22 cellular contexts compared by ENCODE assay signal in genomic region chr9:130319944-130320696, GRCh38. TPM values are rescaled to one million over a fixed set of nuclear protein-coding genes. Genes with fewer than 3 reads are reported as not detected.
DNase-seq lines count a peak whose midpoint lies in the region; ATAC-seq, FAIRE-seq and TF ChIP-seq lines count a peak whose summit lies in the region.
"Had no signal": no experiment of that assay in that cellular context is flagged by ENCODE, and none has a peak within 500 bp of the region (broad histone marks: within the 10 kb centered on the region; RNA-seq: fewer than 3 reads in every experiment).

No MANE protein-coding gene starts in this region.

- H3K36me3 ChIP-seq in K562 (ENCODE audit: control insufficient read depth, insufficient read depth, low read length) (no peaks in the 10 kb centered on the region), lower lobe of right lung (no peaks in the 10 kb centered on the region), vagina (no peaks in the 10 kb centered on the region)

- ATAC-seq in K562 (no peak), lower lobe of right lung (peak in 1 of 2 donors; percentile 4), HG03196 (IDR thresholded peaks at IDR 0.05; ENCODE audit: unreplicated experiment) (no peak)
- no peak for ATAC-seq in activated CD4-positive, CD25-positive, alpha-beta regulatory T cell treated with anti-CD3 and anti-CD28 coated beads, Interleukin-2, amount 50 U/mL, for 24 hours
- ATAC-seq: SK-N-SH treated with all-trans-retinoic acid at 6 μM for 48 hours had no signal

- no peak overlapping the region for H2AFZ ChIP-seq in K562 (ENCODE audit: low read depth, low read length)

- H3K79me2 ChIP-seq in K562 (ENCODE audit: control insufficient read depth, insufficient read depth, low read length), result no peaks in the 10 kb centered on the region

- 15% methylated on average over 16 of the region's 17 CpGs for WGBS in K562 (ENCODE audit: insufficient coverage, low coverage, missing lambda C conversion rate)

- no peak for TF ChIP-seq EP300 in K562 (IDR thresholded peaks at IDR 0.05; ENCODE audit: low read length)

- no peak overlapping the region for H3K27ac ChIP-seq in K562 (ENCODE audit: extremely low read depth, low read depth, low read length)
- peak overlapping the region; percentile 1 for H3K27ac ChIP-seq in lower lobe of right lung
- H3K27ac ChIP-seq in vagina, result peak overlapping the region; percentile 82
- H3K27ac ChIP-seq: 22Rv1 had no signal

- no peaks in the 10 kb centered on the region for H3K9me1 ChIP-seq in K562 (ENCODE audit: control insufficient read depth, insufficient read depth, low read length)

- H3K9ac ChIP-seq in K562 (ENCODE audit: insufficient read depth in 1 of 2, low read depth in 2 of 2, low read length in 2 of 2), result 0 out of 4 replicates have a peak overlapping the region, but pooled peaks of 1 of the 2 experiments have one; percentile 29

- intact Hi-C loops in K562 (cut with micrococcal nuclease), result no loop called here
- intact Hi-C loops in lower lobe of right lung (cut with DNase I), result no loop called here
- intact Hi-C loops in vagina (cut with DNase I), result no loop called here

- H4K20me1 ChIP-seq in K562 (replicated peaks; ENCODE audit: control insufficient read depth, insufficient read depth, low read length), result peaks cover 15% of the 10 kb centered on the region

- peaks cover 18 to 66% of the 10 kb centered on the region in 2 experiments for H3K27me3 ChIP-seq in K562 (ENCODE audit: control insufficient read depth in 2 of 2, insufficient read depth in 2 of 2, low read length in 2 of 2)
- H3K27me3 ChIP-seq in lower lobe of right lung (ENCODE audit: low read depth), result peaks cover 32% of the 10 kb centered on the region
- H3K27me3 ChIP-seq in vagina, result no peaks in the 10 kb centered on the region

- FAIRE-seq in K562 (lab: Jason Lieb, UNC), result no peak
- FAIRE-seq: GM19239, H54, HTR-8/SVneo had no signal

- CTCF ChIA-PET in K562 (lab: Yijun Ruan, JAX; ENCODE audit: low intra/inter-chr PET ratio), result no interaction called here

- no TSS peak for BruUV-seq in K562 (replicated peaks; lab: Mats Ljungman, UMichigan)

- POLR2A ChIA-PET in K562 (lab: Yijun Ruan, JAX), result interaction anchor here (1.0 kb wide), 1 partner anchor 11 kb away, joined by 4 read pairs; no protein-coding TSS in a partner anchor

- TF ChIP-seq POLR2A in K562 (conservative IDR thresholded peaks at IDR 0.05) (no peak), vagina (IDR thresholded peaks at IDR 0.05) (no peak)

- H3K4me3 ChIP-seq in K562 (no peak overlapping the region), lower lobe of right lung (no peak overlapping the region), vagina (no peak overlapping the region)

- no peaks in the 10 kb centered on the region for H3K9me3 ChIP-seq in K562 (replicated peaks; ENCODE audit: control insufficient read depth, insufficient read depth, low read depth, low read length)
- no peaks in the 10 kb centered on the region for H3K9me3 ChIP-seq in lower lobe of right lung
- H3K9me3 ChIP-seq in vagina, result no peaks in the 10 kb centered on the region

- H3K4me2 ChIP-seq in K562 (ENCODE audit: insufficient read depth, low read length), result no peak overlapping the region

- DNase-seq in NCI-H82 (lab: John Stamatoyannopoulos, UW) (peak; percentile 39), NCI-H82 treated with DMSO at 0.1 percent for 48 hours (lab: John Stamatoyannopoulos, UW; ENCODE audit: unreplicated experiment) (no peak), K562 (ENCODE audit: extremely low read depth in 1 of 4, low spot score in 3 of 4) (no peak), lower lobe of right lung (no peak), vagina (ENCODE audit: extremely low spot score in 2 of 2) (no peak), MV-4-11 (lab: John Stamatoyannopoulos, UW) (no peak)
- DNase-seq: AML-193, EL, GF-D8, HFFc6, IMR-90, NCI-H1105 treated with DMSO at 0.1 percent for 48 hours, NCI-H2029 treated with DMSO at 0.1 percent for 48 hours, NCI-H510A treated with DMSO at 0.1 percent for 48 hours, NCI-H748 treated with DMSO at 0.1 percent for 48 hours had no signal

- TF ChIP-seq CTCF in K562 (IDR thresholded peaks at IDR 0.05 in 2 of 3, conservative IDR thresholded peaks at IDR 0.05 in 1 of 3; ENCODE audit: insufficient read depth in 2 of 3, low read depth in 1 of 3, low read length in 3 of 3) (no peak), lower lobe of right lung (IDR thresholded peaks at IDR 0.05) (no peak), vagina (IDR thresholded peaks at IDR 0.05) (no peak)

- H3K4me1 ChIP-seq in K562 (replicated peaks in 1 of 2; ENCODE audit: control insufficient read depth in 2 of 2, insufficient read depth in 2 of 2, low read length in 2 of 2), result peaks cover 10 to 30% of the 10 kb centered on the region in 2 experiments; a peak in 3 of 5 replicates
- H3K4me1 ChIP-seq in lower lobe of right lung, result peaks cover 4% of the 10 kb centered on the region
- H3K4me1 ChIP-seq in vagina, result peaks cover 13% of the 10 kb centered on the region

- no peak for TF ChIP-seq RAD21 in K562 (CRISPR knock-in tag; conservative IDR thresholded peaks at IDR 0.05 in 1 of 2, IDR thresholded peaks at IDR 0.05 in 1 of 2)

- in situ Hi-C loops in K562 (cut with MboI), result no loop called here

TF ChIP-seq in K562, 482 proteins besides CTCF, POLR2A, EP300 and RAD21:
- TF ChIP-seq KDM1A (IDR thresholded peaks at IDR 0.05), result peak in 1 of 2 experiments; percentile 67; a peak in 1 of 4 replicates
- peak; percentile 57; the same call in 1 of the 2 replicates for TF ChIP-seq SMARCA5 (IDR thresholded peaks at IDR 0.05)
- no peak for TF ChIP-seq TAF15 (IDR thresholded peaks at IDR 0.05; ENCODE audit: low read depth, low read length)
- 0 out of 2 replicates have a peak, but pooled peaks have one; percentile 21 for TF ChIP-seq ADNP (tag; IDR thresholded peaks at IDR 0.05)
- peak; percentile 78 for TF ChIP-seq BCOR (IDR thresholded peaks at IDR 0.05)
- TF ChIP-seq ZBTB26 (CRISPR knock-in tag; IDR thresholded peaks at IDR 0.05), result no peak
- no peak for TF ChIP-seq ZBTB11 (CRISPR knock-in tag; IDR thresholded peaks at IDR 0.05)

RNA-seq across cellular contexts. Expression of gene HMCN2, which starts 54.6 kb away (rescaled TPM):
- total RNA-seq in K562 (2011; cell fraction: chromatin; rRNA removed; ENCODE audit: low replicate concordance), result 0.28 TPM in 1 of 2 replicates, not detected in the other
- 0.13 and 0.17 TPM in 2 replicates for total RNA-seq in K562 (2011; cell fraction: nucleolus; rRNA removed)
- 0.15 TPM in 1 of 2 replicates, not detected in the other for total RNA-seq in K562 (2011; cell fraction: nucleoplasm; rRNA removed)
- total RNA-seq in K562 (2014; rRNA removed) (not detected in 2 replicates), K562 (2014; rRNA removed; fragmentation: Illumina TruSeq; extraction: Trizol) (not detected in 2 replicates), K562 (2015; rRNA removed; fragmentation: Illumina TruSeq; extraction: Trizol) (not detected in 2 replicates), K562 (2021) (0.02 TPM in 1 of 2 replicates, not detected in the other), lower lobe of right lung (4.7 TPM), vagina (5.2 TPM)
- polyA plus RNA-seq in K562 (2011; rRNA removed) (0.01 TPM in 1 of 2 replicates, not detected in the other), K562 (2014; fragmentation: Illumina TruSeq; extraction: Trizol) (not detected in 2 replicates), K562 (2014; fragmentation: Nextera tagmentation; extraction: Ambion mirVana) (not detected), K562 (2014; rRNA removed) (0.01 TPM in 1 of 2 replicates, not detected in the other)
- polyA plus RNA-seq in K562 (2011; cell fraction: cytosol; rRNA removed), result 0.03 TPM in 2 replicates
- 0.06 and 0.17 TPM in 2 replicates for polyA plus RNA-seq in K562 (2011; cell fraction: nucleus; rRNA removed)
- polyA plus RNA-seq in K562 (2012), result 0.01 TPM in 1 of 2 replicates, not detected in the other
- 0.09 TPM in 1 of 2 replicates, not detected in the other for polyA minus RNA-seq in K562 (2011; rRNA and poly(A)+ RNA removed)
- polyA minus RNA-seq in K562 (2011; cell fraction: cytosol; rRNA and poly(A)+ RNA removed), result not detected in 2 replicates
- polyA minus RNA-seq in K562 (2011; cell fraction: nucleus; rRNA and poly(A)+ RNA removed), result under 0.01 TPM in 1 of 2 replicates, not detected in the other
- total RNA-seq: IMR-90 had no signal
